In the genomic region with DNA sequence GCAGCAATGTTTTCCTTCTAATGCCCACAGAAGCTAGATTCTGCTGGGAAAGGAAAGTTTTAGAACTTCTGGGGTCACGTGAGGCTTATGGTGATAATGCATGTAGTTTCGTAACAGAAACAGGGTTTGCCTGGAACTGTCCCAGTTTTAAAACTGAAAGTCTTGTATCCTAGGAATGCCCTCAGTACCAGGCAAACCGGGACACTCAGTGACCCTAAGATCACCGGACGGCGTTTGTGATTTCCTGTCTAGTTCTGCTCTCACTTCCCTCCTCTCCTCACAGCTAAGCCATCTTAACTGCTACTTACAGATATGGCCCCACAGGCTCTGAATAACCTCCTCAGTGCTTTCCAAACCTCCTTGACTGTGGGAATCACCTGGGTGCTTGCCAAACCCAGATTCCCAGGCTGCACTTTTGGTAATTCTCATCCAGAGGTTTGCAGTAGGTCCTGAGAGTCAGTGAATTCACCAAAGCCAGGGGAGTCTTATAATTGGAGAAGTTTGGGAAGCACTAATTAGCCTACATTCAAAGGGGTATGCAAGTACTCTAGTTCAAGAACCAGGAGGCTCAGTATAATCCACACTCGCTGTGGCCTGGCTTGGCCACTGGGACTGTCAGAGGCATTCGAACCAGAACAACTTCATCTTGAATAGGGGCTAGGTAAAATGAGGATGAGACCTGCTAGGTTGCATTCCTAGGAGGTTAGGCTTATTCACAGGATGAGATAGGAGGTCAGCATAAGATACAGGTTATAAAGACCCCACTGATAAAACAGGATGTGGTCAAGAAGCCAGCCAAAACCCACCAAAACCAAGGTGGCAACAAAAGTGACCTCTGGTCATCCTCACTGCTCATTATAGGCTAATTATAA, we compare ENCODE assay signal across 9 cellular contexts.
DNase-seq lines count a peak whose midpoint lies in the region; ATAC-seq and TF ChIP-seq lines count a peak whose summit lies in the region.
"Had no signal": no experiment of that assay in that cellular context is flagged by ENCODE, and none has a peak within 500 bp of the region (broad histone marks: within the 10 kb centered on the region; RNA-seq: fewer than 3 reads in every experiment).

No MANE protein-coding gene starts in this region.

- TF ChIP-seq CTCF in left lung (IDR thresholded peaks at IDR 0.05): no peak

- intact Hi-C loops in left lung (cut with DNase I): no loop called here
- intact Hi-C loops in posterior cingulate gyrus (cut with DNase I): no loop called here

- peak; percentile 80 for ATAC-seq in left lung

- H3K4me1 ChIP-seq in left lung (peaks cover 7 to 20% of the 10 kb centered on the region in 2 donors), stomach smooth muscle (ENCODE audit: control insufficient read depth, insufficient read depth, low read length) (peaks cover 11% of the 10 kb centered on the region)

- H3K9ac ChIP-seq in stomach smooth muscle (ENCODE audit: low read length in 2 of 2): peak overlapping the region in 1 of 2 donors; percentile 13

- H3K36me3 ChIP-seq in left lung (no peaks in the 10 kb centered on the region), stomach smooth muscle (ENCODE audit: control insufficient read depth in 2 of 2, insufficient read depth in 2 of 2, low read length in 2 of 2) (no peaks in the 10 kb centered on the region)
- H3K36me3 ChIP-seq: HAP-1 had no signal

- peaks cover 0 to 12% of the 10 kb centered on the region in 2 donors for H3K9me3 ChIP-seq in left lung
- H3K9me3 ChIP-seq in stomach smooth muscle (ENCODE audit: control insufficient read depth in 2 of 2, low read length in 2 of 2): no peaks in the 10 kb centered on the region

- H3K27ac ChIP-seq in left lung (peak overlapping the region; percentile 22 to 45), stomach smooth muscle (ENCODE audit: low read length) (peak overlapping the region; percentile 24)

- H3K27me3 ChIP-seq in left lung: no peaks in the 10 kb centered on the region
- H3K27me3 ChIP-seq in stomach smooth muscle (ENCODE audit: control insufficient read depth in 1 of 2, insufficient read depth in 2 of 2, low read length in 2 of 2): no peaks in the 10 kb centered on the region

- H3K4me3 ChIP-seq in left lung (no peak overlapping the region), stomach smooth muscle (ENCODE audit: low read length in 2 of 2) (peak overlapping the region; percentile 7 to 55)
- H3K4me3 ChIP-seq: HAP-1 had no signal

- DNase-seq in HT1080 (ENCODE audit: low read depth) (peak; percentile 16), astrocyte of the hippocampus (ENCODE audit: low read depth, low spot score) (peak; percentile 14), left lung (peak in 1 of 2 donors; percentile 54), SW 1271 (lab: John Stamatoyannopoulos, UW) (no peak), posterior cingulate gyrus (no peak), T-helper 2 cell (no peak)
- DNase-seq in activated CD4-positive, alpha-beta T cell treated with anti-CD3 and anti-CD28 coated beads, Interleukin-2, amount 50 U/mL, for 4 hours: no peak

Comparison
In these comparisons a context has a peak if more than half of its experiments do, and no peak if none do; other contexts are left out.
1. DNase-seq: peak in HT1080 (single experiment) and astrocyte of the hippocampus (single experiment); none in activated CD4-positive, alpha-beta T cell treated with anti-CD3 and anti-CD28 coated beads, Interleukin-2, amount 50 U/mL, for 4 hours (0 of 2), SW 1271 (0 of 2), posterior cingulate gyrus (0 of 10) and T-helper 2 cell (0 of 5).
2. H3K4me3 ChIP-seq: peak in stomach smooth muscle (2 of 2); none in left lung (0 of 2).